In the genomic region with DNA sequence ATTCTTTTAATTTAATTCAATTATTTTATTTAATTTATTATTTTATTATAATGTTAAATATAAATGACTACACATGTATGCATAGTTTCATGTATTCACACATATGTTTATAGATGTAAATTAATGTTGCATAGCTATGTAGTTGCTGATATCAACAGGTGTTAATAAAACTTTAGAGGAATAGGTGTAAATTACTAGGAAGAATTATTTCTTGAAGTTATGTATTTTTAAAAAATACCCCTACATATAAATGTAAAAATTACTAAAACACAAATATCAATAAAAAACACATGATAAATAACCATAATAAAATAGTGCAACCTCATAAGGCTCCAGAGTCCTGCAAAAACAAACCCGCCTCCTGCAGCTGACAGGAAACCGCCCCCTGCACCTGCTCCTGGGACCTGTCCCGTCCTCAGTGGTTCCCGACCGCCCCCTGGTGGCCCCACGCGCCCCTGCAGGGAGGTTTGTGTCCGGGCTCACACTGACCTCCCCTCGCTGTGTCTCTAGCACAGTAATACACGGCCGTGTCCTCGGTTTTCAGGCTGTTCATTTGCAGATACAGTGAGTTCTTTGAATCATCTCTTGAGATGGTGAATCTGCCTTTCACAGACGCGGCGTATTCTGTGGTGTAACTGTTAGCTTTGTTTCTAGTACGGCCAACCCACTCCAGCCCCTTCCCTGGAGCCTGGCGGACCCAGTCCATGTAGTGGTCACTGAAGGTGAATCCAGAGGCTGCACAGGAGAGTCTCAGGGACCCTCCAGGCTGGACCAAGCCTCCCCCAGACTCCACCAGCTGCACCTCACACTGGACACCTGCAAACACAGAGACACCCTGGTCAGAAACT, we compare ENCODE assay signal across 8 cellular contexts.
DNase-seq lines count a peak whose midpoint lies in the region; ATAC-seq and TF ChIP-seq lines count a peak whose summit lies in the region.

No MANE protein-coding gene starts in this region.

- peak overlapping the region; percentile 19; the same call in 1 of the 2 replicates for H3K9ac ChIP-seq in DND-41 (ENCODE audit: low read depth, low read length)

- 0 out of 2 replicates have a peak overlapping the region, but pooled peaks have one; percentile 44 for H2AFZ ChIP-seq in DND-41 (ENCODE audit: low read depth, low read length)

- TF ChIP-seq CTCF in DND-41 (IDR thresholded peaks at IDR 0.05; ENCODE audit: borderline replicate concordance, extremely low read depth, low read length, poor library complexity, severe bottlenecking), result peak; percentile 84

- H4K20me1 ChIP-seq in DND-41 (ENCODE audit: insufficient read depth, low read length), result no peaks in the 10 kb centered on the region

- H3K27ac ChIP-seq in DND-41 (ENCODE audit: low read length), result peak overlapping the region; percentile 68

- peaks cover 42% of the 10 kb centered on the region for H3K4me1 ChIP-seq in DND-41 (ENCODE audit: insufficient read depth, low read length)

- no peaks in the 10 kb centered on the region for H3K27me3 ChIP-seq in DND-41 (ENCODE audit: insufficient read depth, low read length, poor library complexity)

- ATAC-seq in DND-41 (ENCODE audit: insufficient read depth, low read depth) (peak; percentile 81), GM21717 (IDR thresholded peaks at IDR 0.05; ENCODE audit: unreplicated experiment) (no peak), HG02852 (IDR thresholded peaks at IDR 0.05; ENCODE audit: unreplicated experiment) (no peak)

- DNase-seq in DND-41 (peak; percentile 84), HuH-7 (ENCODE audit: low spot score) (peak; percentile 5), SHP77 (lab: John Stamatoyannopoulos, UW) (peak; percentile 74 to 80), inferior parietal cortex (ENCODE audit: extremely low spot score) (peak; percentile 1)
- DNase-seq in activated effector memory CD4-positive, alpha-beta T cell treated with anti-CD3 and anti-CD28 coated beads, Interleukin-2, amount 50 U/mL, for 16 hours, result peak; percentile 89
- DNase-seq in stimulated activated CD8-positive, alpha-beta memory T cell treated with anti-CD3 and anti-CD28 coated beads, Interleukin-15, amount 100 ng/mL, for 1 hour (ENCODE audit: low read depth), result peak; percentile 49

- H3K9me3 ChIP-seq in DND-41 (ENCODE audit: insufficient read depth, low read length, severe bottlenecking), result no peaks in the 10 kb centered on the region

- 0 out of 2 replicates have a peak overlapping the region, but pooled peaks have one; percentile 8 for H3K4me2 ChIP-seq in DND-41 (ENCODE audit: insufficient read depth, low read length)

- no peaks in the 10 kb centered on the region for H3K79me2 ChIP-seq in DND-41 (ENCODE audit: insufficient read depth, low read length)

- no peak overlapping the region for H3K4me3 ChIP-seq in DND-41 (ENCODE audit: low read depth in 1 of 2, low read length in 2 of 2)

- H3K36me3 ChIP-seq in DND-41 (ENCODE audit: insufficient read depth, low read length), result no peaks in the 10 kb centered on the region

Comparison
In these comparisons a context has a peak if more than half of its experiments do, and no peak if none do; other contexts are left out.
1. DNase-seq: peak in every context shown above with its lines; median percentile 89 in activated effector memory CD4-positive, alpha-beta T cell treated with anti-CD3 and anti-CD28 coated beads, Interleukin-2, amount 50 U/mL, for 16 hours; 84 in DND-41; 77 in SHP77; 49 in stimulated activated CD8-positive, alpha-beta memory T cell treated with anti-CD3 and anti-CD28 coated beads, Interleukin-15, amount 100 ng/mL, for 1 hour; 5 in HuH-7; 1 in inferior parietal cortex.